In the genomic region with DNA sequence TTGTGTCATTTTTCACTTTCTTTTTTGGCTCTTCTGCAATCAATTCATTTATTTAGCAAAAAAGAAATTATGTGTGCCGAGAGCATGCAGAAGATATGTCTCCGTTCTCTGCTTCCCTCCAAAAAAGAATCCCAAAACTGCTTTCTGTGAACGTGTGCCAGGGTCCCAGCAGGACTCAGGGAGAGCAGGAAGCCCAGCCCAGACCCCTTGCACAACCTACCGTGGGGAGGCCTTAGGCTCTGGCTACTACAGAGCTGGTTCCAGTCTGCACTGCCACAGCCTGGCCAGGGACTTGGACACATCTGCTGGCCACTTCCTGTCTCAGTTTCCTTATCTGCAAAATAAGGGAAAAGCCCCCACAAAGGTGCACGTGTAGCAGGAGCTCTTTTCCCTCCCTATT, we compare ENCODE assay signal across 19 cellular contexts. TPM values are rescaled to one million over a fixed set of nuclear protein-coding genes. Genes with fewer than 3 reads are reported as not detected.
DNase-seq lines count a peak whose midpoint lies in the region; ATAC-seq and TF ChIP-seq lines count a peak whose summit lies in the region.
"Had no signal": no experiment of that assay in that cellular context is flagged by ENCODE, and none has a peak within 500 bp of the region (broad histone marks: within the 10 kb centered on the region; RNA-seq: fewer than 3 reads in every experiment).

No MANE protein-coding gene starts in this region.

- no peak for TF ChIP-seq POLR2A in testis (IDR thresholded peaks at IDR 0.05)

- H3K9ac ChIP-seq in liver (ENCODE audit: low read depth in 1 of 2, low read length in 2 of 2): no peak overlapping the region

- H3K36me3 ChIP-seq in liver (ENCODE audit: control insufficient read depth in 4 of 4, insufficient read depth in 3 of 4, low read depth in 1 of 4, low read length in 3 of 4) (peaks cover 3 to 17% (median 8%) of the 10 kb centered on the region in 4 donors), testis (ENCODE audit: low read depth, missing control alignments) (no peaks in the 10 kb centered on the region)
- H3K36me3 ChIP-seq: breast epithelium, HAP-1 had no signal

- DNase-seq in Calu3: no peak
- DNase-seq in choroid plexus epithelial cell (ENCODE audit: low read depth): peak; percentile 55
- peak; percentile 52 for DNase-seq in testis
- DNase-seq in NCI-H1417 treated with DMSO at 0.1 percent for 48 hours (lab: John Stamatoyannopoulos, UW): no peak
- DNase-seq in KBM-7: no peak
- DNase-seq: activated CD4-positive, alpha-beta T cell treated with anti-CD3 and anti-CD28 coated beads, Interleukin-2, amount 50 U/mL, for 4 hours; activated T-cell treated with anti-CD3 and anti-CD28 coated beads, Interleukin-2, amount 50 U/mL, for 24 hours; GF-D8; hippocampal formation; NCI-H187 treated with DMSO at 0.1 percent for 48 hours; NCI-H524; stimulated activated naive CD8-positive, alpha-beta T cell treated with anti-CD3 and anti-CD28 coated beads, Interleukin-15, amount 100 ng/mL, for 72 hours had no signal

- H3K27me3 ChIP-seq in liver (ENCODE audit: control insufficient read depth in 4 of 4, insufficient read depth in 4 of 4, low read length in 3 of 4): no peaks in the 10 kb centered on the region
- H3K27me3 ChIP-seq in testis: no peaks in the 10 kb centered on the region
- H3K27me3 ChIP-seq: breast epithelium had no signal

- no peak for TF ChIP-seq CTCF in Calu3 (IDR thresholded peaks at IDR 0.05; ENCODE audit: unreplicated experiment)
- TF ChIP-seq CTCF in choroid plexus epithelial cell (conservative IDR thresholded peaks at IDR 0.05; ENCODE audit: low read depth, low read length): no peak
- TF ChIP-seq CTCF in liver (IDR thresholded peaks at IDR 0.05; ENCODE audit: low read depth, low read length, missing input control): no peak
- no peak for TF ChIP-seq CTCF in testis (IDR thresholded peaks at IDR 0.05)

- ATAC-seq in GM19463 (IDR thresholded peaks at IDR 0.05; ENCODE audit: unreplicated experiment) (no peak), HG02870 (IDR thresholded peaks at IDR 0.05; ENCODE audit: unreplicated experiment) (no peak)
- ATAC-seq: activated naive CD4-positive, alpha-beta T cell treated with anti-CD3 and anti-CD28 coated beads, Interleukin-2, amount 50 U/mL, for 72 hours; mucosa of descending colon; stimulated activated naive CD8-positive, alpha-beta T cell treated with anti-CD3 and anti-CD28 coated beads, Interleukin-15, amount 100 ng/mL, for 72 hours had no signal

- no peaks in the 10 kb centered on the region for H3K9me3 Mint-ChIP-seq in Calu3 (ENCODE audit: low read depth, unreplicated experiment)
- H3K9me3 Mint-ChIP-seq: activated naive CD4-positive, alpha-beta T cell treated with anti-CD3 and anti-CD28 coated beads, Interleukin-2, amount 50 U/mL, for 72 hours; activated T-cell treated with anti-CD3 and anti-CD28 coated beads, Interleukin-2, amount 50 U/mL, for 24 hours; stimulated activated naive CD8-positive, alpha-beta T cell treated with anti-CD3 and anti-CD28 coated beads, Interleukin-15, amount 100 ng/mL, for 72 hours had no signal

- intact Hi-C loops in Calu3 (cut with micrococcal nuclease; ENCODE audit: unreplicated experiment) (no loop called here), testis (cut with DNase I; ENCODE audit: low total_unique reads) (no loop called here)

- H3K36me3 Mint-ChIP-seq in Calu3 (ENCODE audit: insufficient read depth, unreplicated experiment): peaks cover 67% of the 10 kb centered on the region
- H3K36me3 Mint-ChIP-seq: activated naive CD4-positive, alpha-beta T cell treated with anti-CD3 and anti-CD28 coated beads, Interleukin-2, amount 50 U/mL, for 72 hours had no signal

- no peak overlapping the region for H3K4me3 ChIP-seq in choroid plexus epithelial cell (ENCODE audit: low read depth, low read length)
- no peak overlapping the region for H3K4me3 ChIP-seq in liver (ENCODE audit: low read depth in 1 of 3, low read length in 3 of 3)
- H3K4me3 ChIP-seq in testis: no peak overlapping the region
- H3K4me3 ChIP-seq: breast epithelium, HAP-1, mucosa of descending colon had no signal

- no peaks in the 10 kb centered on the region for H3K9me3 ChIP-seq in liver (ENCODE audit: control insufficient read depth in 4 of 4, low read length in 3 of 4)
- H3K9me3 ChIP-seq in testis: no peaks in the 10 kb centered on the region
- H3K9me3 ChIP-seq: breast epithelium, HAP-1, mucosa of descending colon had no signal

- H3K27ac ChIP-seq in liver (ENCODE audit: low read depth in 1 of 2, low read length in 2 of 2) (peak overlapping the region; percentile 16 to 24), testis (no peak overlapping the region)
- H3K27ac ChIP-seq: breast epithelium had no signal

- TF ChIP-seq RAD21 in liver (IDR thresholded peaks at IDR 0.05): no peak

- in situ Hi-C loops in KBM-7 (cut with MboI; ENCODE audit: low pct_unique_long_range_greater_than_20kb, low sequenced_read_pairs): loop anchor here (25.0 kb wide), 1 partner anchor 427 kb away; no protein-coding TSS in a partner anchor

- peaks cover 11 to 53% (median 43%) of the 10 kb centered on the region in 4 donors for H3K4me1 ChIP-seq in liver (ENCODE audit: control insufficient read depth in 4 of 4, insufficient read depth in 4 of 4, low read length in 3 of 4)
- H3K4me1 ChIP-seq in testis: peaks cover 17% of the 10 kb centered on the region

- CTCF ChIA-PET in Calu3 (lab: Charles Lee): interaction anchor here (0.8 to 1.6 kb wide), 2 partner anchors 18 to 23 kb away, joined by 3 to 5 read pairs; no protein-coding TSS in a partner anchor

- BruUV-seq in Calu3 (replicated peaks; lab: Mats Ljungman, UMichigan): no TSS peak

- H3K27me3 Mint-ChIP-seq in Calu3 (ENCODE audit: unreplicated experiment): no peaks in the 10 kb centered on the region

- 13% methylated on average over 5 of the region's 5 CpGs for WGBS in liver
- 40 to 70% methylated on average over 5 of the region's 5 CpGs for WGBS in testis, 2 donors

- peak overlapping the region; percentile 96 for H3K4me3 Mint-ChIP-seq in Calu3 (ENCODE audit: low read depth, unreplicated experiment)
- H3K4me3 Mint-ChIP-seq: activated T-cell treated with anti-CD3 and anti-CD28 coated beads, Interleukin-2, amount 50 U/mL, for 24 hours; stimulated activated naive CD8-positive, alpha-beta T cell treated with anti-CD3 and anti-CD28 coated beads, Interleukin-15, amount 100 ng/mL, for 72 hours had no signal

- peak overlapping the region; percentile 90 for H3K27ac Mint-ChIP-seq in Calu3 (ENCODE audit: unreplicated experiment)
- H3K27ac Mint-ChIP-seq: activated naive CD4-positive, alpha-beta T cell treated with anti-CD3 and anti-CD28 coated beads, Interleukin-2, amount 50 U/mL, for 72 hours; activated T-cell treated with anti-CD3 and anti-CD28 coated beads, Interleukin-2, amount 50 U/mL, for 24 hours; stimulated activated naive CD8-positive, alpha-beta T cell treated with anti-CD3 and anti-CD28 coated beads, Interleukin-15, amount 100 ng/mL, for 72 hours had no signal

- peaks cover 44% of the 10 kb centered on the region for H3K4me1 Mint-ChIP-seq in Calu3 (ENCODE audit: low read depth, unreplicated experiment)

TF ChIP-seq in liver, 16 proteins besides CTCF, POLR2A, EP300 and RAD21:
- TF ChIP-seq, protein P1, sequence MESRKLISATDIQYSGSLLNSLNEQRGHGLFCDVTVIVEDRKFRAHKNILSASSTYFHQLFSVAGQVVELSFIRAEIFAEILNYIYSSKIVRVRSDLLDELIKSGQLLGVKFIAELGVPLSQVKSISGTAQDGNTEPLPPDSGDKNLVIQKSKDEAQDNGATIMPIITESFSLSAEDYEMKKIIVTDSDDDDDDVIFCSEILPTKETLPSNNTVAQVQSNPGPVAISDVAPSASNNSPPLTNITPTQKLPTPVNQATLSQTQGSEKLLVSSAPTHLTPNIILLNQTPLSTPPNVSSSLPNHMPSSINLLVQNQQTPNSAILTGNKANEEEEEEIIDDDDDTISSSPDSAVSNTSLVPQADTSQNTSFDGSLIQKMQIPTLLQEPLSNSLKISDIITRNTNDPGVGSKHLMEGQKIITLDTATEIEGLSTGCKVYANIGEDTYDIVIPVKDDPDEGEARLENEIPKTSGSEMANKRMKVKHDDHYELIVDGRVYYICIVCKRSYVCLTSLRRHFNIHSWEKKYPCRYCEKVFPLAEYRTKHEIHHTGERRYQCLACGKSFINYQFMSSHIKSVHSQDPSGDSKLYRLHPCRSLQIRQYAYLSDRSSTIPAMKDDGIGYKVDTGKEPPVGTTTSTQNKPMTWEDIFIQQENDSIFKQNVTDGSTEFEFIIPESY (IDR thresholded peaks at IDR 0.05): no peak
- TF ChIP-seq GABPA (IDR thresholded peaks at IDR 0.05 in 1 of 2, conservative IDR thresholded peaks at IDR 0.05 in 1 of 2) (no peak), FOXA1 (IDR thresholded peaks at IDR 0.05) (no peak), TAF1 (conservative IDR thresholded peaks at IDR 0.05) (no peak), EGR1 (IDR thresholded peaks at IDR 0.05; ENCODE audit: low read depth in 2 of 2) (no peak)
- TF ChIP-seq, protein P2, sequence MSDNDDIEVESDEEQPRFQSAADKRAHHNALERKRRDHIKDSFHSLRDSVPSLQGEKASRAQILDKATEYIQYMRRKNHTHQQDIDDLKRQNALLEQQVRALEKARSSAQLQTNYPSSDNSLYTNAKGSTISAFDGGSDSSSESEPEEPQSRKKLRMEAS (IDR thresholded peaks at IDR 0.05): no peak

RNA-seq across cellular contexts. Expression of gene FGFR4, which starts 2.4 kb away (rescaled TPM):
- 275 and 291 TPM in 2 replicates for total RNA-seq in Calu3 (2022)
- total RNA-seq in liver: 10 to 100 TPM; 64.4 to 72.6 TPM
- polyA plus RNA-seq in liver: 10 to 100 TPM; 42.3 to 48.1 TPM
- 10 to 100 TPM in 1 of 2 donors, 1 to 10 TPM in 1; 9.7 to 10.3 TPM for total RNA-seq in testis
- polyA plus RNA-seq in testis (ENCODE audit: insufficient read depth, low read depth, low replicate concordance): 7.8 TPM

RNA-seq across cellular contexts. Expression of gene NSD1, which starts 44.4 kb away (rescaled TPM):
- 61.4 and 65.3 TPM in 2 replicates for total RNA-seq in Calu3 (2022)
- total RNA-seq in liver: 10 to 100 TPM; 25.8 to 34.1 TPM
- polyA plus RNA-seq in liver: 10 to 100 TPM in 1 of 2 donors, 1 to 10 TPM in 1; 5.3 to 12.8 TPM
- total RNA-seq in testis: 10 to 100 TPM; 71.2 to 86.6 TPM
- 66.0 TPM for polyA plus RNA-seq in testis (ENCODE audit: insufficient read depth, low read depth, low replicate concordance)

Comparison
In these comparisons a context has a peak if more than half of its experiments do, and no peak if none do; other contexts are left out.
1. DNase-seq: peak in choroid plexus epithelial cell (single experiment) and testis (single experiment); none in Calu3 (single experiment), NCI-H1417 treated with DMSO at 0.1 percent for 48 hours (single experiment) and KBM-7 (single experiment).
2. H3K27ac ChIP-seq: peak in liver (2 of 2); none in testis (0 of 2).
3. RNA of gene FGFR4, which starts 2.4 kb away (total RNA-seq): 275 to 291 TPM in Calu3 and 64.4 to 72.6 TPM in liver; 9.7 to 10.3 TPM in testis; every median in the first group is over 4 times any median in the second.